1 cellular context compared by ENCODE assay signal in the genomic region with DNA sequence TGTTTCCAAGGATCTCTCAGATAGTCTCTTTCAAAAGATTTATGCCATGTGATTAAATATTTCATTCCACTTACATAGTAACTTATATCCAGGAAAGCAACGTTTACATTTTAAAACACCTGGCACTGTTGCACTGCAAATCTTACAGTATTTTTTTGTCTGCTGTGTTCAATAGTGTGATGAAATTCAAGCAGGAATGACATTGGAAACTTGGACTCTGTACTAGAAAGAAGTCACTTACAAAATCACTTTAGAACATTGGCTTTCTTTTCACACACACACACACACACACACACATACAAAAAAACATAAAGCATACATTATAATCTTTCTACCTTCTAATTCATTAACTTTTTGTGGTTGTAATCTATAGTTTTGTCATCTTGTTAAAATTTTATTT.
TF ChIP-seq lines count a peak whose summit lies in the region.

No MANE protein-coding gene starts in this region.

TF ChIP-seq in HepG2, 621 proteins besides CTCF, POLR2A, EP300 and RAD21 (continued from another document):
- TF ChIP-seq TEAD2 (CRISPR knock-in tag; IDR thresholded peaks at IDR 0.05) (no peak), HOXA9 (CRISPR knock-in tag; IDR thresholded peaks at IDR 0.05; ENCODE audit: borderline replicate concordance) (no peak), FIP1L1 (IDR thresholded peaks at IDR 0.05; ENCODE audit: borderline replicate concordance, insufficient read depth, low read depth, low read length) (no peak), ZNF468 (CRISPR knock-in tag; IDR thresholded peaks at IDR 0.05) (no peak), ZNF576 (CRISPR knock-in tag; IDR thresholded peaks at IDR 0.05) (no peak), ZFP36 (IDR thresholded peaks at IDR 0.05; ENCODE audit: borderline replicate concordance, low read depth, low read length, partially characterized antibody) (no peak), KMT2A (CRISPR knock-in tag; IDR thresholded peaks at IDR 0.05) (no peak), CENPT (CRISPR knock-in tag; IDR thresholded peaks at IDR 0.05; ENCODE audit: low read depth) (no peak), ZNF280B (CRISPR knock-in tag; IDR thresholded peaks at IDR 0.05; ENCODE audit: borderline replicate concordance) (no peak), KLF16 (CRISPR knock-in tag; IDR thresholded peaks at IDR 0.05) (0 out of 4 replicates have a peak, but pooled peaks of 1 of the 2 experiments have one; percentile 21), RBM39 (IDR thresholded peaks at IDR 0.05; ENCODE audit: low read depth, low read length, poor library complexity, severe bottlenecking) (no peak), HNF4G (IDR thresholded peaks at IDR 0.05; ENCODE audit: borderline replicate concordance, low read depth, low read length) (0 out of 2 replicates have a peak, but pooled peaks have one; percentile 25), HNF4G (CRISPR knock-in tag; IDR thresholded peaks at IDR 0.05; ENCODE audit: borderline replicate concordance, low read depth) (no peak), ZNF18 (CRISPR knock-in tag; IDR thresholded peaks at IDR 0.05; ENCODE audit: insufficient replicate concordance) (no peak), ZNF598 (CRISPR knock-in tag; IDR thresholded peaks at IDR 0.05; ENCODE audit: borderline replicate concordance) (no peak), ZNF652 (CRISPR knock-in tag; IDR thresholded peaks at IDR 0.05; ENCODE audit: borderline replicate concordance, low read depth) (no peak), ZBTB20 (CRISPR knock-in tag; IDR thresholded peaks at IDR 0.05; ENCODE audit: borderline replicate concordance, low read depth) (no peak), ATAD3A (CRISPR knock-in tag; IDR thresholded peaks at IDR 0.05) (no peak), SOX13 (IDR thresholded peaks at IDR 0.05) (no peak), SOX13 (CRISPR knock-in tag; conservative IDR thresholded peaks at IDR 0.05 in 1 of 2, IDR thresholded peaks at IDR 0.05 in 1 of 2) (no peak), ZNF3 (CRISPR knock-in tag; IDR thresholded peaks at IDR 0.05) (peak; percentile 59; the same call in 1 of the 2 replicates), ZNF138 (CRISPR knock-in tag; IDR thresholded peaks at IDR 0.05; ENCODE audit: low read depth) (no peak), FOXA3 (CRISPR knock-in tag; IDR thresholded peaks at IDR 0.05) (0 out of 2 replicates have a peak, but pooled peaks have one; percentile 15), SCMH1 (CRISPR knock-in tag; IDR thresholded peaks at IDR 0.05; ENCODE audit: borderline replicate concordance) (no peak), ZNF709 (CRISPR knock-in tag; IDR thresholded peaks at IDR 0.05) (no peak), MAFF (IDR thresholded peaks at IDR 0.05; ENCODE audit: low read depth, low read length) (no peak), PHB2 (IDR thresholded peaks at IDR 0.05; ENCODE audit: partially characterized antibody) (no peak), ARNT (IDR thresholded peaks at IDR 0.05) (no peak), HOXA7 (CRISPR knock-in tag; IDR thresholded peaks at IDR 0.05) (no peak), SAP130 (CRISPR knock-in tag; IDR thresholded peaks at IDR 0.05; ENCODE audit: low read depth) (no peak), SRY (CRISPR knock-in tag; IDR thresholded peaks at IDR 0.05) (no peak), CEBPB (IDR thresholded peaks at IDR 0.05; ENCODE audit: borderline replicate concordance, low read depth, low read length) (peak; percentile 50; the same call in 1 of the 2 replicates), SNAPC2 (CRISPR knock-in tag; IDR thresholded peaks at IDR 0.05) (no peak), TARDBP (CRISPR knock-in tag; IDR thresholded peaks at IDR 0.05) (no peak), ZFP90 (CRISPR knock-in tag; IDR thresholded peaks at IDR 0.05; ENCODE audit: borderline replicate concordance) (no peak)
- TF ChIP-seq, protein P1, sequence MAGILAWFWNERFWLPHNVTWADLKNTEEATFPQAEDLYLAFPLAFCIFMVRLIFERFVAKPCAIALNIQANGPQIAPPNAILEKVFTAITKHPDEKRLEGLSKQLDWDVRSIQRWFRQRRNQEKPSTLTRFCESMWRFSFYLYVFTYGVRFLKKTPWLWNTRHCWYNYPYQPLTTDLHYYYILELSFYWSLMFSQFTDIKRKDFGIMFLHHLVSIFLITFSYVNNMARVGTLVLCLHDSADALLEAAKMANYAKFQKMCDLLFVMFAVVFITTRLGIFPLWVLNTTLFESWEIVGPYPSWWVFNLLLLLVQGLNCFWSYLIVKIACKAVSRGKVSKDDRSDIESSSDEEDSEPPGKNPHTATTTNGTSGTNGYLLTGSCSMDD (CRISPR knock-in tag; IDR thresholded peaks at IDR 0.05) = no peak
- TF ChIP-seq, protein P2, sequence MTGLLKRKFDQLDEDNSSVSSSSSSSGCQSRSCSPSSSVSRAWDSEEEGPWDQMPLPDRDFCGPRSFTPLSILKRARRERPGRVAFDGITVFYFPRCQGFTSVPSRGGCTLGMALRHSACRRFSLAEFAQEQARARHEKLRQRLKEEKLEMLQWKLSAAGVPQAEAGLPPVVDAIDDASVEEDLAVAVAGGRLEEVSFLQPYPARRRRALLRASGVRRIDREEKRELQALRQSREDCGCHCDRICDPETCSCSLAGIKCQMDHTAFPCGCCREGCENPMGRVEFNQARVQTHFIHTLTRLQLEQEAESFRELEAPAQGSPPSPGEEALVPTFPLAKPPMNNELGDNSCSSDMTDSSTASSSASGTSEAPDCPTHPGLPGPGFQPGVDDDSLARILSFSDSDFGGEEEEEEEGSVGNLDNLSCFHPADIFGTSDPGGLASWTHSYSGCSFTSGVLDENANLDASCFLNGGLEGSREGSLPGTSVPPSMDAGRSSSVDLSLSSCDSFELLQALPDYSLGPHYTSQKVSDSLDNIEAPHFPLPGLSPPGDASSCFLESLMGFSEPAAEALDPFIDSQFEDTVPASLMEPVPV (CRISPR knock-in tag; IDR thresholded peaks at IDR 0.05) = no peak
- TF ChIP-seq, protein P3, sequence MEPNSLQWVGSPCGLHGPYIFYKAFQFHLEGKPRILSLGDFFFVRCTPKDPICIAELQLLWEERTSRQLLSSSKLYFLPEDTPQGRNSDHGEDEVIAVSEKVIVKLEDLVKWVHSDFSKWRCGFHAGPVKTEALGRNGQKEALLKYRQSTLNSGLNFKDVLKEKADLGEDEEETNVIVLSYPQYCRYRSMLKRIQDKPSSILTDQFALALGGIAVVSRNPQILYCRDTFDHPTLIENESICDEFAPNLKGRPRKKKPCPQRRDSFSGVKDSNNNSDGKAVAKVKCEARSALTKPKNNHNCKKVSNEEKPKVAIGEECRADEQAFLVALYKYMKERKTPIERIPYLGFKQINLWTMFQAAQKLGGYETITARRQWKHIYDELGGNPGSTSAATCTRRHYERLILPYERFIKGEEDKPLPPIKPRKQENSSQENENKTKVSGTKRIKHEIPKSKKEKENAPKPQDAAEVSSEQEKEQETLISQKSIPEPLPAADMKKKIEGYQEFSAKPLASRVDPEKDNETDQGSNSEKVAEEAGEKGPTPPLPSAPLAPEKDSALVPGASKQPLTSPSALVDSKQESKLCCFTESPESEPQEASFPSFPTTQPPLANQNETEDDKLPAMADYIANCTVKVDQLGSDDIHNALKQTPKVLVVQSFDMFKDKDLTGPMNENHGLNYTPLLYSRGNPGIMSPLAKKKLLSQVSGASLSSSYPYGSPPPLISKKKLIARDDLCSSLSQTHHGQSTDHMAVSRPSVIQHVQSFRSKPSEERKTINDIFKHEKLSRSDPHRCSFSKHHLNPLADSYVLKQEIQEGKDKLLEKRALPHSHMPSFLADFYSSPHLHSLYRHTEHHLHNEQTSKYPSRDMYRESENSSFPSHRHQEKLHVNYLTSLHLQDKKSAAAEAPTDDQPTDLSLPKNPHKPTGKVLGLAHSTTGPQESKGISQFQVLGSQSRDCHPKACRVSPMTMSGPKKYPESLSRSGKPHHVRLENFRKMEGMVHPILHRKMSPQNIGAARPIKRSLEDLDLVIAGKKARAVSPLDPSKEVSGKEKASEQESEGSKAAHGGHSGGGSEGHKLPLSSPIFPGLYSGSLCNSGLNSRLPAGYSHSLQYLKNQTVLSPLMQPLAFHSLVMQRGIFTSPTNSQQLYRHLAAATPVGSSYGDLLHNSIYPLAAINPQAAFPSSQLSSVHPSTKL (CRISPR knock-in tag; IDR thresholded peaks at IDR 0.05) = peak; percentile 38; the same call in 1 of the 2 replicates
- TF ChIP-seq, protein P4, sequence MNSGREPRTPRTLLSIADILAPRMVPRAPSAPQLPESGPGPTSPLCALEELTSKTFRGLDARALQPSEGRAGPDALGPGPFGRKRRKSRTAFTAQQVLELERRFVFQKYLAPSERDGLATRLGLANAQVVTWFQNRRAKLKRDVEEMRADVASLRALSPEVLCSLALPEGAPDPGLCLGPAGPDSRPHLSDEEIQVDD (CRISPR knock-in tag; IDR thresholded peaks at IDR 0.05; ENCODE audit: borderline replicate concordance) = no peak
- TF ChIP-seq, protein P5, sequence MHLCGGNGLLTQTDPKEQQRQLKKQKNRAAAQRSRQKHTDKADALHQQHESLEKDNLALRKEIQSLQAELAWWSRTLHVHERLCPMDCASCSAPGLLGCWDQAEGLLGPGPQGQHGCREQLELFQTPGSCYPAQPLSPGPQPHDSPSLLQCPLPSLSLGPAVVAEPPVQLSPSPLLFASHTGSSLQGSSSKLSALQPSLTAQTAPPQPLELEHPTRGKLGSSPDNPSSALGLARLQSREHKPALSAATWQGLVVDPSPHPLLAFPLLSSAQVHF (CRISPR knock-in tag; IDR thresholded peaks at IDR 0.05) = no peak
- TF ChIP-seq, protein P6, sequence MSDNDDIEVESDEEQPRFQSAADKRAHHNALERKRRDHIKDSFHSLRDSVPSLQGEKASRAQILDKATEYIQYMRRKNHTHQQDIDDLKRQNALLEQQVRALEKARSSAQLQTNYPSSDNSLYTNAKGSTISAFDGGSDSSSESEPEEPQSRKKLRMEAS (IDR thresholded peaks at IDR 0.05) = no peak
